27 cellular contexts compared by ENCODE assay signal in the genomic region with DNA sequence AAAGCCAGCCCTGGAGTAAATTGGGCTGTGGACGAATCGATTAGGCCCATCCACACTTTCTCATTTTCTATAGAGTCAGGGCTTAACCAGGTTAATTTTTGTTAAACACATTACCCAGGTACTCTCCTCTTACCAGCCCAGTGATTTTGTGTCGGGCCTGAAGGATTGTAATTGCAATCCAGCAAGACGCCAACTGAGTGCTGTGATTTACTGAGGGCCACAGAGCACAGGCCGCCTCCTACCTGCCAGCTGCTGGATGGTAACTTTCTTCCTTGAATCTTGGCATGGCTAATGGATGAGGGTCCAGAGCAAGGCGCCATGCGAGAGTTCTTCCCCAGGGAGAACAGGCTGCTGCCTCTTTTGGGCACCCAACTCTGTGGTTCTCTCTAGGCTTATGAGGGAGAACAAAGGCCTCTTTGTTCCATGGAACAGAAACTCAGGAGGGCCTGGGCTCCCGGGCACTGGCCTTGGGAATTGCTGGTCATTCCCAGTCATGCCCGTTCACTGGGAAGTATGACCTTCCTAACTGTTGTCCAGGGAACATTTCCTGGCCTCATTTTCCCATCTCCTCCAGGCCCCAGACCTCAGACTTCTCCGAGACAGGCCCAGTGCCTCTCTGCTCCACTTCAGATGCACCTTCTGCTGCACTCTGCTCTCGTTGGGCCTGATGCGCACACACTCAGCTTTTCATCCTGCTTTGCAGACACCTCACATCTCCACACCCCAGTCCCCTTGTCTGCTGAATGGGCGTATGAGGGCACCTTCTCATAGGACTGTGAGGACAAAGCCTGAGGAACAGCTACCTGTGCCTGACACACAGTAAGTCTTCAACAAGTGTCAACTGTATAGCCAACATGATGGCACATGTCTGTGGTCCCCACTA. TPM values are rescaled to one million over a fixed set of nuclear protein-coding genes. Genes with fewer than 3 reads are reported as not detected.
DNase-seq lines count a peak whose midpoint lies in the region; ATAC-seq and TF ChIP-seq lines count a peak whose summit lies in the region.
"Had no signal": no experiment of that assay in that cellular context is flagged by ENCODE, and none has a peak within 500 bp of the region (broad histone marks: within the 10 kb centered on the region; RNA-seq: fewer than 3 reads in every experiment).

No MANE protein-coding gene starts in this region.

- no peaks in the 10 kb centered on the region for H3K36me3 Mint-ChIP-seq in osteocyte (ENCODE audit: unreplicated experiment)
- H3K36me3 Mint-ChIP-seq: activated naive CD8-positive, alpha-beta T cell treated with anti-CD3 and anti-CD28 coated beads, Interleukin-2, amount 10 ng/mL, durations not matched to agents 7 days and 5 days; CD14-positive monocyte; natural killer cell had no signal

- H3K9me3 Mint-ChIP-seq in osteocyte (ENCODE audit: unreplicated experiment) = peaks cover 8% of the 10 kb centered on the region
- H3K9me3 Mint-ChIP-seq: natural killer cell had no signal

- H3K27ac Mint-ChIP-seq in osteocyte (ENCODE audit: unreplicated experiment) = no peak overlapping the region
- H3K27ac Mint-ChIP-seq: activated CD4-positive, alpha-beta T cell treated with anti-CD3 and anti-CD28 coated beads, Interleukin-2, amount 10 ng/mL, durations not matched to agents 7 days and 5 days; activated naive CD8-positive, alpha-beta T cell treated with anti-CD3 and anti-CD28 coated beads, Interleukin-2, amount 10 ng/mL, durations not matched to agents 7 days and 5 days; activated T-helper 2 cell treated with anti-CD3 and anti-CD28 coated beads, Interferon-gamma antibody, Interleukin-2, Interleukin-4, amounts not matched to agents 10 μg/mL and 5 μg/mL and 100 μg/mL, durations not matched to agents 14 hours and 24 hours and 36 hours; CD14-positive monocyte; natural killer cell; T-helper 2 cell treated with Interferon-gamma antibody and Interleukin-4, amounts not matched to agents 5 μg/mL and 100 μg/mL, for 36 hours had no signal

- DNase-seq in COLO829 (ENCODE audit: low spot score) (peak; percentile 25), SW480 (ENCODE audit: low spot score) (peak; percentile 80), left kidney (ENCODE audit: low read depth, low spot score) (peak; percentile 82), osteocyte (ENCODE audit: extremely low spot score, unreplicated experiment) (peak; percentile 54)
- no peak for DNase-seq in activated CD4-positive, alpha-beta T cell treated with anti-CD3 and anti-CD28 coated beads, Interleukin-2, amount 50 U/mL, for 1 hour
- DNase-seq: activated CD4-positive, alpha-beta T cell treated with anti-CD3 and anti-CD28 coated beads, Interleukin-2, amount 10 ng/mL, durations not matched to agents 7 days and 5 days; activated CD8-positive, alpha-beta memory T cell treated with anti-CD3 and anti-CD28 coated beads, Interleukin-2, amount 50 U/mL, for 48 hours; activated naive CD8-positive, alpha-beta T cell treated with anti-CD3 and anti-CD28 coated beads, Interleukin-2, amount 10 ng/mL, durations not matched to agents 7 days and 5 days; HCEC 1CT; heart left ventricle; IMR-90; left cardiac atrium; natural killer cell; NCI-H1105; NCI-H2029 treated with DMSO at 0.1 percent for 48 hours; NCI-H345; NCI-H748 treated with DMSO at 0.1 percent for 48 hours; RPMI8226; stimulated activated CD4-positive, alpha-beta T cell treated with anti-CD3 and anti-CD28 coated beads, Interleukin-2, amount 100 ng/mL, for 24 hours; testis had no signal

- peaks cover 6% of the 10 kb centered on the region for H3K27me3 Mint-ChIP-seq in osteocyte (ENCODE audit: unreplicated experiment)
- H3K27me3 Mint-ChIP-seq: activated CD4-positive, alpha-beta T cell treated with anti-CD3 and anti-CD28 coated beads, Interleukin-2, amount 10 ng/mL, durations not matched to agents 7 days and 5 days had no signal

- no peaks in the 10 kb centered on the region for H3K4me1 Mint-ChIP-seq in osteocyte (ENCODE audit: unreplicated experiment)
- H3K4me1 Mint-ChIP-seq: activated CD4-positive, alpha-beta T cell treated with anti-CD3 and anti-CD28 coated beads, Interleukin-2, amount 10 ng/mL, durations not matched to agents 7 days and 5 days; activated naive CD8-positive, alpha-beta T cell treated with anti-CD3 and anti-CD28 coated beads, Interleukin-2, amount 10 ng/mL, durations not matched to agents 7 days and 5 days; CD14-positive monocyte; natural killer cell had no signal

- ATAC-seq in HG03378 (IDR thresholded peaks at IDR 0.05; ENCODE audit: unreplicated experiment) = no peak
- ATAC-seq in GM21576 (IDR thresholded peaks at IDR 0.05; ENCODE audit: unreplicated experiment) = no peak
- no peak for ATAC-seq in HG03342 (IDR thresholded peaks at IDR 0.05; ENCODE audit: unreplicated experiment)
- ATAC-seq: heart left ventricle, left cardiac atrium, natural killer cell, SK-N-SH treated with all-trans-retinoic acid at 6 μM for 48 hours had no signal

- no peak for TF ChIP-seq CTCF in osteocyte (IDR thresholded peaks at IDR 0.05)

- no peak overlapping the region for H3K4me3 Mint-ChIP-seq in osteocyte (ENCODE audit: unreplicated experiment)
- H3K4me3 Mint-ChIP-seq: activated CD4-positive, alpha-beta T cell treated with anti-CD3 and anti-CD28 coated beads, Interleukin-2, amount 10 ng/mL, durations not matched to agents 7 days and 5 days; activated naive CD8-positive, alpha-beta T cell treated with anti-CD3 and anti-CD28 coated beads, Interleukin-2, amount 10 ng/mL, durations not matched to agents 7 days and 5 days; CD14-positive monocyte; natural killer cell; T-helper 2 cell treated with Interferon-gamma antibody and Interleukin-4, amounts not matched to agents 5 μg/mL and 100 μg/mL, for 36 hours had no signal

RNA-seq across cellular contexts. Expression of gene SYF2, which starts 57.3 kb away (rescaled TPM):
- total RNA-seq in osteocyte = 35.6 and 38.4 TPM in 2 replicates
